In the genomic region with DNA sequence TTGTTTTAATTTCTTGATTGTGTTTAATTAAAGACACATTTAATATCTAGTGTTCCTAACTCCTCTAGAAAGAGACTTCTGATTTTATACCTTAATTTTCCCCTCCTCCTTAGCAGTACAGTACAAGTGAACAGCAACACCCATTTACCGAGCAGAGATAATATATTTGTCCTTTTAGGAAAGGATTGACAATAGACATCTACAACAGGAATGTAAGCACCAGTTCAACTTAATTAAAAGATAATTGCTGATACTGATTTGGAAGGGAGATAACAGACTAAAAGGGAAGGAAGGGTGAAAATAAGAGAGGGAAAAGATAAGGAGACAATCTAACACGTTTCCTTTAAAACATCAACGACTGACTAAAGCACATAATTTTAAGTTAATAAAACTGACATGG, we compare ENCODE assay signal across 8 cellular contexts.
DNase-seq lines count a peak whose midpoint lies in the region; ATAC-seq lines count a peak whose summit lies in the region.

No MANE protein-coding gene starts in this region.

- peak overlapping the region; percentile 60 for H3K27ac Mint-ChIP-seq in activated CD4-positive, alpha-beta memory T cell treated with anti-CD3 and anti-CD28 coated beads, Interleukin-2, amount 10 ng/mL, durations not matched to agents 7 days and 5 days
- H3K27ac Mint-ChIP-seq in stimulated activated effector memory CD8-positive, alpha-beta T cell treated with anti-CD3 and anti-CD28 coated beads, Interleukin-12 subunit alpha, Interleukin-12 subunit beta, amount 100 ng/mL, for 72 hours = peak overlapping the region; percentile 92

- peak overlapping the region; percentile 53 for H3K4me3 Mint-ChIP-seq in activated CD4-positive, alpha-beta memory T cell treated with anti-CD3 and anti-CD28 coated beads, Interleukin-2, amount 10 ng/mL, durations not matched to agents 7 days and 5 days
- H3K4me3 Mint-ChIP-seq in stimulated activated effector memory CD8-positive, alpha-beta T cell treated with anti-CD3 and anti-CD28 coated beads, Interleukin-12 subunit alpha, Interleukin-12 subunit beta, amount 100 ng/mL, for 72 hours = peak overlapping the region; percentile 70

- H3K9me3 ChIP-seq in HAP-1 = no peaks in the 10 kb centered on the region

- peaks cover 29% of the 10 kb centered on the region for H3K4me1 Mint-ChIP-seq in activated CD4-positive, alpha-beta memory T cell treated with anti-CD3 and anti-CD28 coated beads, Interleukin-2, amount 10 ng/mL, durations not matched to agents 7 days and 5 days
- peaks cover 45% of the 10 kb centered on the region for H3K4me1 Mint-ChIP-seq in stimulated activated effector memory CD8-positive, alpha-beta T cell treated with anti-CD3 and anti-CD28 coated beads, Interleukin-12 subunit alpha, Interleukin-12 subunit beta, amount 100 ng/mL, for 72 hours

- H3K36me3 ChIP-seq in HAP-1 (replicated peaks) = no peaks in the 10 kb centered on the region

- no peaks in the 10 kb centered on the region for H3K27me3 ChIP-seq in HAP-1 (ENCODE audit: low read depth)

- intact Hi-C loops in left ventricle myocardium superior (cut with micrococcal nuclease) = no loop called here

- H3K27me3 Mint-ChIP-seq in activated CD4-positive, alpha-beta memory T cell treated with anti-CD3 and anti-CD28 coated beads, Interleukin-2, amount 10 ng/mL, durations not matched to agents 7 days and 5 days = no peaks in the 10 kb centered on the region

- no peak for DNase-seq in activated CD4-positive, alpha-beta memory T cell treated with anti-CD3 and anti-CD28 coated beads, Interleukin-2, amount 10 ng/mL, durations not matched to agents 7 days and 5 days
- DNase-seq in left ventricle myocardium superior (no peak), DMS53 treated with DMSO at 0.1 percent for 48 hours (lab: John Stamatoyannopoulos, UW; ENCODE audit: unreplicated experiment) (no peak), HAP-1 (ENCODE audit: low spot score in 2 of 2) (no peak)
- DNase-seq in stimulated activated effector memory CD8-positive, alpha-beta T cell treated with anti-CD3 and anti-CD28 coated beads, Interleukin-12 subunit alpha, Interleukin-12 subunit beta, amount 100 ng/mL, for 72 hours (ENCODE audit: low spot score in 2 of 2) = no peak
- DNase-seq in stimulated activated naive CD4-positive, alpha-beta T cell treated with Interleukin-2 at 50 U/mL for 16 hours (lab: John Stamatoyannopoulos, UW) = no peak

- no peaks in the 10 kb centered on the region for H3K36me3 Mint-ChIP-seq in activated CD4-positive, alpha-beta memory T cell treated with anti-CD3 and anti-CD28 coated beads, Interleukin-2, amount 10 ng/mL, durations not matched to agents 7 days and 5 days (ENCODE audit: low read depth)
- no peaks in the 10 kb centered on the region for H3K36me3 Mint-ChIP-seq in stimulated activated effector memory CD8-positive, alpha-beta T cell treated with anti-CD3 and anti-CD28 coated beads, Interleukin-12 subunit alpha, Interleukin-12 subunit beta, amount 100 ng/mL, for 72 hours

- ATAC-seq in GM19025 (IDR thresholded peaks at IDR 0.05; ENCODE audit: low read depth, unreplicated experiment) = peak; percentile 20
- ATAC-seq in HG03064 (IDR thresholded peaks at IDR 0.05; ENCODE audit: low read depth, unreplicated experiment) = peak; percentile 29
- peak; percentile 58 for ATAC-seq in left ventricle myocardium superior
- no peak for ATAC-seq in stimulated activated effector memory CD8-positive, alpha-beta T cell treated with anti-CD3 and anti-CD28 coated beads, Interleukin-12 subunit alpha, Interleukin-12 subunit beta, amount 100 ng/mL, for 72 hours

- H3K9me3 Mint-ChIP-seq in activated CD4-positive, alpha-beta memory T cell treated with anti-CD3 and anti-CD28 coated beads, Interleukin-2, amount 10 ng/mL, durations not matched to agents 7 days and 5 days = no peaks in the 10 kb centered on the region
- no peaks in the 10 kb centered on the region for H3K9me3 Mint-ChIP-seq in stimulated activated effector memory CD8-positive, alpha-beta T cell treated with anti-CD3 and anti-CD28 coated beads, Interleukin-12 subunit alpha, Interleukin-12 subunit beta, amount 100 ng/mL, for 72 hours

- peaks cover 17% of the 10 kb centered on the region for H3K4me1 ChIP-seq in HAP-1

- in situ Hi-C loops in HAP-1 (cut with MboI; ENCODE audit: low sequenced_read_pairs) = no loop called here

- POLR2A ChIA-PET in activated CD4-positive, alpha-beta memory T cell treated with anti-CD3 and anti-CD28 coated beads, Interleukin-2, amount 10 ng/mL, durations not matched to agents 7 days and 5 days (lab: Charles Lee) = interaction anchor here (0.7 to 3.3 kb wide), 11 partner anchors 18 to 312 kb away, joined by 3 to 31 read pairs (median 3); no protein-coding TSS in a partner anchor

- CTCF ChIA-PET in activated CD4-positive, alpha-beta memory T cell treated with anti-CD3 and anti-CD28 coated beads, Interleukin-2, amount 10 ng/mL, durations not matched to agents 7 days and 5 days (lab: Charles Lee) = no interaction called here

- H3K4me3 ChIP-seq in HAP-1 = no peak overlapping the region; the same call in 1 of the 2 replicates
